Comparison of ENCODE assay signal across 22 cellular contexts in the genomic region with DNA sequence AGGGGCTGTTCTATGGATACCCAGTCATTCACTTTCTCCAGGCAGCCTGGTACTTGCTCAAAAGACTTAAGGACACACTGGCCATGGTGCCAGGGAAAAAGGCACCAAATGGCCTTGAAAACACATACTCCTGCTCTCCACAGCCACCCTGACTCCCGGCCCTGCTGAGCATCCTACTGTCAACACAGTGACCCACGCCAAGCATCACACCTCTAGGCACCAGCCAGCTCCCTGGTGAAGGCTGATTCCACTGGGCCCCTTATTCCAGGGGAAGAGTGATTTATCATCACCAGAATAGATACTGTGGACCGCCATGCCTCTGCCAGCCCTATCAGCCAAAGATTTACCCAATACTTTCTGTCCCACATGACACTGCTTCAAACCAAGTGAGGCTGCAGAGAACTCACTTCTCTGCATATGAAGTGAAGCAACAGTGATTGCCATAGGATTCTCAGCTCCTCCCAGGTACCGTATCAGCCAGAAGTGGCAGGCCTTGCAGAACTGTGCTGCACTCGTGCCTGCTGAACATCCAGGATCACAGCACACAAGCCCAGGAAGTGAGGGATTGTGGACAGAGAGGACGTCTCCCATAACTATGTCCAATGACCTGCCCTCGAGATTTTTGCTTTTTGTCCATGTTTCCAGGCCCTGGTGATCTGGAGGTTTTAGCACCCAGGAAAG.
DNase-seq lines count a peak whose midpoint lies in the region; ATAC-seq and TF ChIP-seq lines count a peak whose summit lies in the region.
"Had no signal": no experiment of that assay in that cellular context is flagged by ENCODE, and none has a peak within 500 bp of the region (broad histone marks: within the 10 kb centered on the region; RNA-seq: fewer than 3 reads in every experiment).

No MANE protein-coding gene starts in this region.

- intact Hi-C loops in Right ventricle myocardium superior (cut with DNase I): no loop called here
- intact Hi-C loops in cardiac septum (cut with DNase I): no loop called here
- intact Hi-C loops in left ventricle myocardium inferior (cut with micrococcal nuclease): no loop called here
- intact Hi-C loops in lower lobe of right lung (cut with DNase I): no loop called here

- H3K4me3 Mint-ChIP-seq in activated T-cell treated with anti-CD3 and anti-CD28 coated beads, Interleukin-2, amount 50 U/mL, for 24 hours: no peak overlapping the region
- H3K4me3 Mint-ChIP-seq: CD14-positive monocyte had no signal

- no peaks in the 10 kb centered on the region for H3K36me3 ChIP-seq in left ventricle myocardium inferior
- no peaks in the 10 kb centered on the region for H3K36me3 ChIP-seq in lower lobe of right lung
- H3K36me3 ChIP-seq: BE2C had no signal

- no peaks in the 10 kb centered on the region for H3K4me1 Mint-ChIP-seq in activated T-cell treated with anti-CD3 and anti-CD28 coated beads, Interleukin-2, amount 50 U/mL, for 24 hours (ENCODE audit: low read depth)

- no peak overlapping the region for H3K27ac Mint-ChIP-seq in activated T-cell treated with anti-CD3 and anti-CD28 coated beads, Interleukin-2, amount 50 U/mL, for 24 hours

- no peaks in the 10 kb centered on the region for H3K9me3 ChIP-seq in left ventricle myocardium inferior (replicated peaks)
- H3K9me3 ChIP-seq in lower lobe of right lung: no peaks in the 10 kb centered on the region
- H3K9me3 ChIP-seq: BE2C had no signal

- H3K27me3 Mint-ChIP-seq in activated T-cell treated with anti-CD3 and anti-CD28 coated beads, Interleukin-2, amount 50 U/mL, for 24 hours: no peaks in the 10 kb centered on the region

- no peaks in the 10 kb centered on the region for H3K9me3 Mint-ChIP-seq in activated T-cell treated with anti-CD3 and anti-CD28 coated beads, Interleukin-2, amount 50 U/mL, for 24 hours
- H3K9me3 Mint-ChIP-seq: CD14-positive monocyte had no signal

- no peaks in the 10 kb centered on the region for H3K36me3 Mint-ChIP-seq in activated T-cell treated with anti-CD3 and anti-CD28 coated beads, Interleukin-2, amount 50 U/mL, for 24 hours (ENCODE audit: low read depth)

- TF ChIP-seq CTCF in left ventricle myocardium inferior (IDR thresholded peaks at IDR 0.05; ENCODE audit: borderline replicate concordance): no peak
- no peak for TF ChIP-seq CTCF in lower lobe of right lung (IDR thresholded peaks at IDR 0.05)

- peak; percentile 52 for DNase-seq in Right ventricle myocardium superior
- no peak for DNase-seq in cardiac septum (ENCODE audit: low spot score)
- DNase-seq in left ventricle myocardium inferior: peak; percentile 42
- DNase-seq in mesenteric fat pad (ENCODE audit: low spot score): peak; percentile 82
- DNase-seq in lower lobe of right lung: no peak
- DNase-seq in RKO (ENCODE audit: low spot score): no peak
- no peak for DNase-seq in activated T-cell treated with anti-CD3 and anti-CD28 coated beads, Interleukin-2, amount 50 U/mL, for 24 hours
- DNase-seq: 8988T, ACHN, BE2C, DMS153, DND-41, IMR-90, KG1, MM.1S, NCI-H2029, NCI-H2227 treated with DMSO at 0.1 percent for 48 hours, NCI-H526 treated with DMSO at 0.1 percent for 48 hours, PC-9, RPMI8226, SIG-M5 had no signal

- H3K4me1 ChIP-seq in left ventricle myocardium inferior (peaks cover 26% of the 10 kb centered on the region), lower lobe of right lung (peaks cover 4% of the 10 kb centered on the region)
- H3K4me1 ChIP-seq: BE2C had no signal

- H3K4me3 ChIP-seq in left ventricle myocardium inferior: no peak overlapping the region
- no peak overlapping the region for H3K4me3 ChIP-seq in lower lobe of right lung
- H3K4me3 ChIP-seq: PC-9 had no signal

- no peaks in the 10 kb centered on the region for H3K27me3 ChIP-seq in left ventricle myocardium inferior (ENCODE audit: low read depth)
- no peaks in the 10 kb centered on the region for H3K27me3 ChIP-seq in lower lobe of right lung (ENCODE audit: low read depth)
- H3K27me3 ChIP-seq: BE2C had no signal

- ATAC-seq in Right ventricle myocardium superior (ENCODE audit: poor library complexity) (peak; percentile 88), lower lobe of right lung (no peak)

- H3K27ac ChIP-seq in left ventricle myocardium inferior (replicated peaks): peak overlapping the region; percentile 15
- no peak overlapping the region for H3K27ac ChIP-seq in lower lobe of right lung
- H3K27ac ChIP-seq: PC-9 had no signal

Comparison
In these comparisons a context has a peak if more than half of its experiments do, and no peak if none do; other contexts are left out.
1. DNase-seq: peak in Right ventricle myocardium superior (single experiment), left ventricle myocardium inferior (single experiment) and mesenteric fat pad (single experiment); none in cardiac septum (single experiment), lower lobe of right lung (single experiment), RKO (single experiment) and activated T-cell treated with anti-CD3 and anti-CD28 coated beads, Interleukin-2, amount 50 U/mL, for 24 hours (single experiment).